24 cellular contexts compared by ENCODE assay signal in the genomic region with DNA sequence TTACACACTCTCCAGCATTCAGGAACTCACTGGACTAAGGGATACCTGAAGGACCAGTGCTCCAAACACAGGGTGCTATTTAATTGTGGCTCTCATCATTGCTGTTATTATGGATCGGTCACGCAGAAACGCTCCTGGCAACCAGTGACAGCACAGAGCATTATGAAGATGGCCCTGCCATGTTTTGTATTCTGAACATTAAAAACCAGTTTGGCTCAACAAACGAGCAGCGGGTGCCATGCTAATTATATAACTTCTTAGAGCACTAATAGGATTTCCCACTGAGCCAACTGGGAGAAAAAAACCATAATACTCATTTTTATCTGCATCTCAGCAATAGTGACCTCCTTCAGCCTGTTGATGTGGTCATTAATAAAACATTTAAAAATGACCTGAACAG.
"Had no signal": no experiment of that assay in that cellular context is flagged by ENCODE, and none has a peak within 500 bp of the region (broad histone marks: within the 10 kb centered on the region; RNA-seq: fewer than 3 reads in every experiment).

No MANE protein-coding gene starts in this region.

- FAIRE-seq: endothelial cell of umbilical vein, urothelium cell line had no signal

- H3K4me3 ChIP-seq: esophagus muscularis mucosa, neural progenitor cell, prostate gland, tibial nerve had no signal

- H3K36me3 ChIP-seq: brain microvascular endothelial cell, neural progenitor cell, prostate gland, tibial nerve had no signal

- ATAC-seq: left ventricle myocardium superior; naive thymus-derived CD4-positive, alpha-beta T cell; right cardiac atrium; stimulated activated naive CD8-positive, alpha-beta T cell treated with anti-CD3 and anti-CD28 coated beads, Interleukin-15, Interleukin-2, amounts not matched to agents 100 U/mL and 50 U/mL, for 24 hours had no signal

- H3K27me3 ChIP-seq: brain microvascular endothelial cell, esophagus muscularis mucosa, neural progenitor cell, tibial nerve had no signal

- H3K9me3 ChIP-seq: esophagus muscularis mucosa, prostate gland, tibial nerve had no signal

- DNase-seq: activated CD4-positive, alpha-beta T cell treated with anti-CD3 and anti-CD28 coated beads, Interleukin-2, amount 10 ng/mL, durations not matched to agents 7 days and 5 days; activated CD8-positive, alpha-beta memory T cell treated with anti-CD3 and anti-CD28 coated beads for 24 hours; activated CD8-positive, alpha-beta memory T cell treated with anti-CD3 and anti-CD28 coated beads, Interleukin-2, amount 50 U/mL, for 48 hours; activated effector memory CD4-positive, alpha-beta T cell treated with anti-CD3 and anti-CD28 coated beads, Interleukin-2, amount 50 U/mL, for 16 hours; activated naive CD4-positive, alpha-beta T cell treated with anti-CD3 and anti-CD28 coated beads, Interleukin-2, amount 50 U/mL, for 16 hours; activated T-cell treated with anti-CD3 and anti-CD28 coated beads, Interleukin-2, amount 50 U/mL, for 48 hours; aorta; brain microvascular endothelial cell; cerebellar nuclear complex; effector CD8-positive, alpha-beta T cell; immature natural killer cell; kidney glomerular epithelial cell; left ventricle myocardium superior; naive thymus-derived CD4-positive, alpha-beta T cell; right cardiac atrium; stimulated activated CD4-positive, alpha-beta T cell treated with anti-CD3 and anti-CD28 coated beads, Interleukin-2, amount 100 ng/mL, for 24 hours; stimulated activated naive CD8-positive, alpha-beta T cell treated with anti-CD3 and anti-CD28 coated beads, Interleukin-15, Interleukin-2, amounts not matched to agents 100 U/mL and 50 U/mL, for 24 hours; substantia nigra had no signal

- H3K9ac ChIP-seq: neural progenitor cell had no signal

- H3K4me1 ChIP-seq: neural progenitor cell, prostate gland, tibial nerve had no signal

- H3K4me2 ChIP-seq: neural progenitor cell had no signal

- H3K27ac ChIP-seq: brain microvascular endothelial cell, esophagus muscularis mucosa, neural progenitor cell, prostate gland, tibial nerve had no signal

- H2AFZ ChIP-seq: neural progenitor cell had no signal
